15 cellular contexts compared by ENCODE assay signal in the genomic region with DNA sequence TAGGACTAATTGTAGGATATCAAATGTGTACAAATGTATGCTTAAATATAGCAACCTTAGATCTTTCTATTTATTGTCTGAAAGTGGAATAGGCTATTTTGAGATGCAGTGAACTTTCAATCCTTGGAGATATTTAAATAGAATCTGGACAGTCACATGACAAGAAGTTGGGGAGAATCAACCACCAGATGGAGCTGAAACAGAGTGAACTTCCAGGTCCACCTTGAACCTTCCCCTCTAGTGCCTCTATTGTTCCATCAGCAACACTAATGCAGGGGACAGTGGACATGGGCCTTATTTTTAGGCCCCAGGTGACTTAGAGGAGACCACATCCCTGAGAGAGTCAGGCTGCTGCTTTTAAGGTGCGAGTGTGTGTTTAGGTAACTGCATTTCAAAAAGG. TPM values are rescaled to one million over a fixed set of nuclear protein-coding genes. Genes with fewer than 3 reads are reported as not detected.
A peak's percentile ranks its signal among the peaks of the same experiment; 100 is the strongest.
DNase-seq lines count a peak whose midpoint lies in the region; ATAC-seq and TF ChIP-seq lines count a peak whose summit lies in the region.
"Had no signal": no experiment of that assay in that cellular context is flagged by ENCODE, and none has a peak within 500 bp of the region (broad histone marks: within the 10 kb centered on the region; RNA-seq: fewer than 3 reads in every experiment).

No MANE protein-coding gene starts in this region.

- 90 to 96% methylated on average over 1 of the region's 1 CpG for WGBS in testis, 2 donors

- H3K36me3 ChIP-seq in PC-3 (ENCODE audit: low read depth, low read length) (no peaks in the 10 kb centered on the region), testis (ENCODE audit: low read depth, missing control alignments) (no peaks in the 10 kb centered on the region)
- H3K36me3 ChIP-seq: esophagus squamous epithelium, pancreas had no signal

- no peak overlapping the region for H3K27ac ChIP-seq in 22Rv1
- no peak overlapping the region for H3K27ac ChIP-seq in PC-3 (ENCODE audit: low read length)
- no peak overlapping the region for H3K27ac ChIP-seq in testis
- H3K27ac ChIP-seq: esophagus squamous epithelium, pancreas had no signal

- POLR2A ChIA-PET in PC-3 (lab: Charles Lee; ENCODE audit: unreplicated experiment): no interaction called here

- CTCF ChIA-PET in PC-3 (lab: Charles Lee): interaction anchor here (0.6 kb wide), 1 partner anchor 9 kb away, joined by 4 read pairs; no protein-coding TSS in a partner anchor

- DNase-seq in ELR (ENCODE audit: low read depth) (peak; percentile 34), PC-3 (peak; percentile 18), epithelial cell of proximal tubule (ENCODE audit: low read depth) (no peak), NCI-H524 treated with DMSO at 0.1 percent for 48 hours (lab: John Stamatoyannopoulos, UW) (no peak), testis (no peak)
- DNase-seq: esophagus squamous epithelium, hypothalamus, MV-4-11, NCI-H2107, NCI-H774, pancreas, small intestine had no signal

- ATAC-seq in PC-3 (0 out of 2 replicates have a peak, but pooled peaks have one; percentile 24), HG02938 (IDR thresholded peaks at IDR 0.05; ENCODE audit: unreplicated experiment) (no peak)
- ATAC-seq in activated CD4-positive, CD25-positive, alpha-beta regulatory T cell treated with anti-CD3 and anti-CD28 coated beads, Interleukin-2, amount 50 U/mL, for 24 hours: no peak
- ATAC-seq: pancreas had no signal

- TF ChIP-seq CTCF in 22Rv1 (IDR thresholded peaks at IDR 0.05) (peak; percentile 7; the same call in 1 of the 2 replicates), PC-3 (conservative IDR thresholded peaks at IDR 0.05; ENCODE audit: low read depth, low read length) (peak; percentile 52; the same call in 1 of the 2 replicates), epithelial cell of proximal tubule (conservative IDR thresholded peaks at IDR 0.05; ENCODE audit: low read depth, low read length) (peak; percentile 50), testis (IDR thresholded peaks at IDR 0.05) (no peak)

- BruUV-seq in PC-3 (replicated peaks; lab: Mats Ljungman, UMichigan): no TSS peak

- TF ChIP-seq POLR2A in testis (IDR thresholded peaks at IDR 0.05): no peak

- no peak overlapping the region for H3K4me2 ChIP-seq in PC-3 (ENCODE audit: low read length)

- no peaks in the 10 kb centered on the region for H4K20me1 ChIP-seq in PC-3 (ENCODE audit: low read length)

- H3K27me3 ChIP-seq in PC-3 (ENCODE audit: low read length) (peaks cover 21% of the 10 kb centered on the region), testis (no peaks in the 10 kb centered on the region)
- H3K27me3 ChIP-seq: esophagus squamous epithelium, pancreas had no signal

- H3K4me3 ChIP-seq in PC-3 (ENCODE audit: low read length) (no peak overlapping the region), epithelial cell of proximal tubule (ENCODE audit: low read depth, low read length) (no peak overlapping the region), testis (no peak overlapping the region)
- H3K4me3 ChIP-seq: esophagus squamous epithelium, pancreas had no signal

- H3K9me2 ChIP-seq in PC-3 (replicated peaks; ENCODE audit: low read length): no peaks in the 10 kb centered on the region

- intact Hi-C loops in PC-3 (cut with micrococcal nuclease) (no loop called here), testis (cut with DNase I; ENCODE audit: low total_unique reads) (no loop called here)

- H3K9me3 ChIP-seq in PC-3 (ENCODE audit: low read length) (no peaks in the 10 kb centered on the region), testis (no peaks in the 10 kb centered on the region)
- H3K9me3 ChIP-seq: esophagus squamous epithelium, pancreas had no signal

- no peak overlapping the region for H2AFZ ChIP-seq in PC-3 (ENCODE audit: low read length)

- no peaks in the 10 kb centered on the region for H3K79me2 ChIP-seq in PC-3 (ENCODE audit: low read length)

- H3K4me1 ChIP-seq in PC-3 (ENCODE audit: insufficient read depth, low read length): no peaks in the 10 kb centered on the region
- H3K4me1 ChIP-seq in testis: no peaks in the 10 kb centered on the region
- H3K4me1 ChIP-seq: esophagus squamous epithelium, pancreas had no signal

- no peak overlapping the region for H3K9ac ChIP-seq in PC-3 (ENCODE audit: low read length)

- H3F3A ChIP-seq in PC-3 (ENCODE audit: low read length, unreplicated experiment): no peaks in the 10 kb centered on the region

RNA-seq across cellular contexts. Expression of gene CRIM1, which starts 37.0 kb away (rescaled TPM):
- total RNA-seq in PC-3 (2014; rRNA removed) (70.7 and 85.7 TPM in 2 replicates), epithelial cell of proximal tubule (123 and 143 TPM in 2 replicates), testis (10 to 100 TPM; 68.4 to 94.1 TPM)
- polyA plus RNA-seq in testis (ENCODE audit: insufficient read depth, low read depth, low replicate concordance): 38.2 TPM

Comparison
In these comparisons a context has a peak if more than half of its experiments do, and no peak if none do; other contexts are left out.
1. CTCF ChIP-seq: peak in 22Rv1 (single experiment), PC-3 (single experiment) and epithelial cell of proximal tubule (single experiment); none in testis (0 of 3).
2. DNase-seq: peak in ELR (single experiment) and PC-3 (single experiment); none in epithelial cell of proximal tubule (single experiment), NCI-H524 treated with DMSO at 0.1 percent for 48 hours (single experiment) and testis (single experiment).